Comparison of ENCODE assay signal across 26 cellular contexts in genomic region chr17:51528116-51528515, GRCh38.
"Had no signal": no experiment of that assay in that cellular context is flagged by ENCODE, and none has a peak within 500 bp of the region (broad histone marks: within the 10 kb centered on the region; RNA-seq: fewer than 3 reads in every experiment).

No MANE protein-coding gene starts in this region.

- H3K9me3 ChIP-seq: pancreas, prostate gland, right lobe of liver, suprapubic skin, thoracic aorta, tibial artery, upper lobe of right lung had no signal

- H3K4me1 ChIP-seq: heart left ventricle, left ventricle myocardium inferior, pancreas, prostate gland, right lobe of liver, suprapubic skin, tibial artery, upper lobe of right lung had no signal

- H3K27me3 ChIP-seq: pancreas, right lobe of liver, suprapubic skin, upper lobe of right lung had no signal

- DNase-seq: heart left ventricle; hypothalamus; immature natural killer cell; kidney; left colon; left ventricle myocardium inferior; mesendoderm; naive B cell; natural killer cell; nephron progenitor cell; nucleus accumbens; pancreas; posterior cingulate gyrus; right lobe of liver; stimulated activated CD4-positive, alpha-beta T cell treated with anti-CD3 and anti-CD28 coated beads, Interleukin-1b, Interleukin-23, amount 100 ng/mL, for 48 hours; stimulated activated CD4-positive, alpha-beta T cell treated with anti-CD3 and anti-CD28 coated beads, Interleukin-4, amount 100 ng/mL, for 1 hour; stimulated activated naive CD4-positive, alpha-beta T cell; tibial artery; trophoblast cell; upper lobe of right lung had no signal

- H3K36me3 ChIP-seq: heart left ventricle, left ventricle myocardium inferior, pancreas, prostate gland, right lobe of liver, suprapubic skin, thoracic aorta, tibial artery, upper lobe of right lung had no signal

- H3K27ac ChIP-seq: heart left ventricle, left ventricle myocardium inferior, pancreas, prostate gland, right lobe of liver, suprapubic skin, thoracic aorta, tibial artery, upper lobe of right lung had no signal

- ATAC-seq: heart left ventricle; left colon; natural killer cell; pancreas; right lobe of liver; stimulated activated effector memory CD8-positive, alpha-beta T cell treated with anti-CD3 and anti-CD28 coated beads, Interleukin-12 subunit alpha, Interleukin-12 subunit beta, amount 100 ng/mL, for 72 hours had no signal

- H3K4me3 ChIP-seq: heart left ventricle, left ventricle myocardium inferior, lung, pancreas, prostate gland, right lobe of liver, smooth muscle cell, suprapubic skin, thoracic aorta, tibial artery, upper lobe of right lung had no signal
